9 cellular contexts compared by ENCODE assay signal in the genomic region with DNA sequence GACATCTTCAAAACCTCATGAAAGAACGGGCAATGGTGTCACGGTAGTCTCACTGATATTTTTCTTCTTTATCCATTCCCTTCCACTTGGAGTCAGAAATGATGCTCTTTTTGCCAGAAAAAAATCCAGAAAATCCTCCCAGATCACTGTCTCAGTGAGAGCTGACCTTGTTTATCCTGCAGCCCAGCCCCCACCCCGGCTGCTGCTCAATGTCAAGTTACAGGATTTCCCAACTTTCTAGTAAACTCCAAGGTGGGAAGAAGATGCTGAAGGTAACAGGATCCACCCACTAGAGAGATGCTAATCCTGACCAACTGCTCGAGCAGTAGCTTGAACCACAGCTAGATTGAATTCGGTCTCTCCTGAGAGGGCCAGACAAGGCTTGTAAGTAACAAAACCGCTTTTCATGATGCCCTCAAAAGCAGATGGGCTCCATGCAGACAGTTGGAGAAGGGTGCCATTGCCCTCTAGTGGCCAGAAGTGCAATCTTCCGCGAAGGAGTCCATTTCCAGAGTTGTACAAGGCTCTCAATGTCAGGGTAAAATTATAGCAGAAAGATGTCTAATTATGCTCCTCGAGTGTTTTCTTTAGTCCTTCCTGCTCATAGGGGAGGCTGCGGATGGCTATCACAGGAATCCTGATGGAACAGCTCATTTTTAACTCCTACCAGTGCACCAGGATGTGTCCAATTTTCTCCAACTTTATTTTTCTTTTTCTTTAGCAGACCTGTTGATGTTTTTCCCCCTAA. TPM values are rescaled to one million over a fixed set of nuclear protein-coding genes. Genes with fewer than 3 reads are reported as not detected.
DNase-seq lines count a peak whose midpoint lies in the region; ATAC-seq and TF ChIP-seq lines count a peak whose summit lies in the region.
"Had no signal": no experiment of that assay in that cellular context is flagged by ENCODE, and none has a peak within 500 bp of the region (broad histone marks: within the 10 kb centered on the region; RNA-seq: fewer than 3 reads in every experiment).

No MANE protein-coding gene starts in this region.

- no peaks in the 10 kb centered on the region for H3K4me1 Mint-ChIP-seq in activated CD8-positive, alpha-beta T cell treated with anti-CD3 and anti-CD28 coated beads for 36 hours (ENCODE audit: low read depth)

- no peaks in the 10 kb centered on the region for H3K9me3 ChIP-seq in BE2C
- no peaks in the 10 kb centered on the region for H3K9me3 ChIP-seq in osteoblast (ENCODE audit: low read depth, low read length)

- peaks cover 96% of the 10 kb centered on the region for H3K79me2 ChIP-seq in osteoblast (ENCODE audit: insufficient read depth, low read length)

- H3K36me3 Mint-ChIP-seq in activated CD8-positive, alpha-beta T cell treated with anti-CD3 and anti-CD28 coated beads for 36 hours (ENCODE audit: low read depth): no peaks in the 10 kb centered on the region

- H3K27ac ChIP-seq in osteoblast (ENCODE audit: low read depth, low read length): peak overlapping the region; percentile 89

- H3K27ac Mint-ChIP-seq in activated CD8-positive, alpha-beta T cell treated with anti-CD3 and anti-CD28 coated beads for 36 hours: no peak overlapping the region

- H2AFZ ChIP-seq in osteoblast (ENCODE audit: low read length): no peak overlapping the region

- H3K4me3 ChIP-seq in BE2C (ENCODE audit: low read depth, low read length) (no peak overlapping the region; the same call in 1 of the 2 replicates), osteoblast (ENCODE audit: insufficient read depth, low read length) (peak overlapping the region; percentile 95)

- intact Hi-C loops in activated CD8-positive, alpha-beta T cell treated with anti-CD3 and anti-CD28 coated beads for 36 hours (cut with micrococcal nuclease): no loop called here

- H3K36me3 ChIP-seq in BE2C: no peaks in the 10 kb centered on the region
- H3K36me3 ChIP-seq in osteoblast (ENCODE audit: insufficient read depth, low read length): peaks cover 36% of the 10 kb centered on the region

- POLR2A ChIA-PET in activated CD8-positive, alpha-beta T cell treated with anti-CD3 and anti-CD28 coated beads for 36 hours (lab: Charles Lee): no interaction called here

- CTCF ChIA-PET in activated CD8-positive, alpha-beta T cell treated with anti-CD3 and anti-CD28 coated beads for 36 hours (lab: Charles Lee): interaction anchor here (0.9 kb wide), 1 partner anchor 9 kb away, joined by 3 read pairs; no protein-coding TSS in a partner anchor

- H3K9me3 Mint-ChIP-seq in activated CD8-positive, alpha-beta T cell treated with anti-CD3 and anti-CD28 coated beads for 36 hours: no peaks in the 10 kb centered on the region

- ATAC-seq in GM18517 (IDR thresholded peaks at IDR 0.05; ENCODE audit: unreplicated experiment) (peak; percentile 77), HG02981 (IDR thresholded peaks at IDR 0.05; ENCODE audit: unreplicated experiment) (peak; percentile 87)
- ATAC-seq in activated CD8-positive, alpha-beta T cell treated with anti-CD3 and anti-CD28 coated beads for 36 hours: peak; percentile 55

- DNase-seq in BE2C: peak; percentile 72
- DNase-seq in NCI-H2196 treated with DMSO at 0.1 percent for 48 hours (lab: John Stamatoyannopoulos, UW; ENCODE audit: unreplicated experiment): peak; percentile 30
- DNase-seq in activated CD8-positive, alpha-beta T cell treated with anti-CD3 and anti-CD28 coated beads for 36 hours: peak; percentile 60
- DNase-seq in germinal center (ENCODE audit: low spot score): peak; percentile 20
- DNase-seq in osteoblast (ENCODE audit: insufficient read length, low spot score, missing footprints): peak; percentile 83
- no peak for DNase-seq in NCI-H1048 (lab: John Stamatoyannopoulos, UW)

- H3K4me1 ChIP-seq in BE2C: peaks cover 6% of the 10 kb centered on the region
- H3K4me1 ChIP-seq in osteoblast (ENCODE audit: insufficient read depth, low read length): peaks cover 50% of the 10 kb centered on the region

- H3K4me2 ChIP-seq in osteoblast (ENCODE audit: insufficient read depth, low read length): peak overlapping the region; percentile 83

- H3K27me3 ChIP-seq in BE2C: peaks cover 21% of the 10 kb centered on the region
- no peaks in the 10 kb centered on the region for H3K27me3 ChIP-seq in osteoblast (ENCODE audit: insufficient read depth, low read length)

- no peak overlapping the region for H3K4me3 Mint-ChIP-seq in activated CD8-positive, alpha-beta T cell treated with anti-CD3 and anti-CD28 coated beads for 36 hours

- peaks cover 77% of the 10 kb centered on the region for H4K20me1 ChIP-seq in osteoblast (ENCODE audit: insufficient read depth, low read length)

- H3K27me3 Mint-ChIP-seq in activated CD8-positive, alpha-beta T cell treated with anti-CD3 and anti-CD28 coated beads for 36 hours: peaks cover 19% of the 10 kb centered on the region

- TF ChIP-seq CTCF in BE2C (IDR thresholded peaks at IDR 0.05; ENCODE audit: low read depth, low read length): peak; percentile 98
- TF ChIP-seq CTCF in activated CD8-positive, alpha-beta T cell treated with anti-CD3 and anti-CD28 coated beads for 36 hours (IDR thresholded peaks at IDR 0.05): peak; percentile 74
- TF ChIP-seq CTCF in osteoblast (IDR thresholded peaks at IDR 0.05; ENCODE audit: extremely low read depth, low read depth, low read length): peak; percentile 97

RNA-seq across cellular contexts. Expression of gene CDH11, which starts 4.0 kb away (rescaled TPM):
- polyA plus RNA-seq in BE2C (2012; ENCODE audit: insufficient read depth, insufficient read length, low read depth): 2.3 TPM
- total RNA-seq in activated CD8-positive, alpha-beta T cell treated with anti-CD3 and anti-CD28 coated beads for 36 hours: not detected
- 1,097 and 1,116 TPM in 2 replicates for total RNA-seq in osteoblast
- total RNA-seq: T-helper 1 cell treated with Interleukin-12 subunit alpha and Interleukin-12 subunit beta and Interleukin-4 antibody, amounts not matched to agents 30 ng/mL and 1 ng/mL, for 36 hours had no signal

Comparison
In these comparisons a context has a peak if more than half of its experiments do, and no peak if none do; other contexts are left out.
1. RNA of gene CDH11, which starts 4.0 kb away (total RNA-seq): 1,097 to 1,116 TPM in osteoblast; not detected in activated CD8-positive, alpha-beta T cell treated with anti-CD3 and anti-CD28 coated beads for 36 hours; every median in the first group is over 1,000 times any median in the second.
2. Peak in every context shown above with its lines, with median percentiles within 50 percentile points of each other: CTCF ChIP-seq and ATAC-seq.